1 cellular context compared by ENCODE assay signal in the genomic region with DNA sequence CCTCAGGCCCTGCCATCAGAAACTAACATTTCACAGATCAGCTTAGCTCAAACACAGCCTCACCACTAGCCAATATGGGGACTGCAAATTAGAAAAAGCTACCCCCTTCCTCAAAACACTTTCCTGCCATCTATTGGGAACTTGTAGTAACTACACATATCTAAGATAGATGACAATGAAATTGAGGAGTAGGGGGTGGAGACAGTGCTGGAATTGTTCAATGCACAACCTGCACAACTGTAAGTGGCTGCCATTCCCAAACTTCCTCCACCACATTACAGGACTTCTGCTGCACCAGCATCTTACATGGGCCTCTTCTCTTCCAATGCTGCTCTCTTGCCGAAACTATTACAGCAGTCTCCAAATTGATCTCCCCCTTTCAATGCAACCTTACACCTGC.
TF ChIP-seq lines count a peak whose summit lies in the region.

No MANE protein-coding gene starts in this region.

TF ChIP-seq in endothelial cell of umbilical vein, 7 proteins besides CTCF, POLR2A, EP300 and RAD21:
- TF ChIP-seq EZH2 (IDR thresholded peaks at IDR 0.05; ENCODE audit: borderline replicate concordance, low read depth, low read length, severe bottlenecking): no peak
- no peak for TF ChIP-seq POLR2AphosphoS5 (IDR thresholded peaks at IDR 0.05; ENCODE audit: insufficient read depth, low read depth, low read length)
- TF ChIP-seq GATA2 (IDR thresholded peaks at IDR 0.05; ENCODE audit: insufficient read depth, insufficient read length, low read depth, low read length): no peak
